Comparison of ENCODE assay signal across 1 cellular context in the genomic region with DNA sequence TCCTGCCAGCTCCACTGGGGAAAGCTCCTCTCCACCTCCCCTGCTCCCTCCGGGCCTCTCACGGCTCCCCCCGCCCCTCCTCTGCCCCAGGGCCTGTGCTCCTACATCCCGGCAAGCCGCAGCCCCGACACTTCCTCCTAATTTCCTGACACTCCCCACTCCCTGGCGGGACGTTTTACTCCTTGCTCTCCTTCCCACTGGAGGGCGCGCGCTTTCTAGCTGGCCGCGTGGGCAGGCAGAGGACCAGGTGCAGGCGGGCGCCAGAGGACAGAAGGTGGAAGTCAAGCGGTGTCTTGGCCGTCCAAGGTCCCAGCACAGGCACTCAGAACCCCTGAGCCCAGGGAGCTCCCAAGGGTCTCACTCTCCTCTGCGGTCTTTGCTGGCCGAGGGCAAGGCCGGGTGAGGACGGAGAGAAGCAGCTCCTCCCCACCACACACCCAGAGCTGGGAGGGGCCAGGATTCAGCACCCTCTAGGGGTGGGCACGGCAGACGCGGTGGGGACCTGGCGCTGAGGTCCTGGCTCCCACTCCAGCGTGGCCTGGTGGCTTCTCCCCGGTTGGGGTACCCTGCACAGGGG.
TF ChIP-seq lines count a peak whose summit lies in the region.

No MANE protein-coding gene starts in this region.

TF ChIP-seq in K562, 482 proteins besides CTCF, POLR2A, EP300 and RAD21 (continued from another document):
- TF ChIP-seq, protein P1, sequence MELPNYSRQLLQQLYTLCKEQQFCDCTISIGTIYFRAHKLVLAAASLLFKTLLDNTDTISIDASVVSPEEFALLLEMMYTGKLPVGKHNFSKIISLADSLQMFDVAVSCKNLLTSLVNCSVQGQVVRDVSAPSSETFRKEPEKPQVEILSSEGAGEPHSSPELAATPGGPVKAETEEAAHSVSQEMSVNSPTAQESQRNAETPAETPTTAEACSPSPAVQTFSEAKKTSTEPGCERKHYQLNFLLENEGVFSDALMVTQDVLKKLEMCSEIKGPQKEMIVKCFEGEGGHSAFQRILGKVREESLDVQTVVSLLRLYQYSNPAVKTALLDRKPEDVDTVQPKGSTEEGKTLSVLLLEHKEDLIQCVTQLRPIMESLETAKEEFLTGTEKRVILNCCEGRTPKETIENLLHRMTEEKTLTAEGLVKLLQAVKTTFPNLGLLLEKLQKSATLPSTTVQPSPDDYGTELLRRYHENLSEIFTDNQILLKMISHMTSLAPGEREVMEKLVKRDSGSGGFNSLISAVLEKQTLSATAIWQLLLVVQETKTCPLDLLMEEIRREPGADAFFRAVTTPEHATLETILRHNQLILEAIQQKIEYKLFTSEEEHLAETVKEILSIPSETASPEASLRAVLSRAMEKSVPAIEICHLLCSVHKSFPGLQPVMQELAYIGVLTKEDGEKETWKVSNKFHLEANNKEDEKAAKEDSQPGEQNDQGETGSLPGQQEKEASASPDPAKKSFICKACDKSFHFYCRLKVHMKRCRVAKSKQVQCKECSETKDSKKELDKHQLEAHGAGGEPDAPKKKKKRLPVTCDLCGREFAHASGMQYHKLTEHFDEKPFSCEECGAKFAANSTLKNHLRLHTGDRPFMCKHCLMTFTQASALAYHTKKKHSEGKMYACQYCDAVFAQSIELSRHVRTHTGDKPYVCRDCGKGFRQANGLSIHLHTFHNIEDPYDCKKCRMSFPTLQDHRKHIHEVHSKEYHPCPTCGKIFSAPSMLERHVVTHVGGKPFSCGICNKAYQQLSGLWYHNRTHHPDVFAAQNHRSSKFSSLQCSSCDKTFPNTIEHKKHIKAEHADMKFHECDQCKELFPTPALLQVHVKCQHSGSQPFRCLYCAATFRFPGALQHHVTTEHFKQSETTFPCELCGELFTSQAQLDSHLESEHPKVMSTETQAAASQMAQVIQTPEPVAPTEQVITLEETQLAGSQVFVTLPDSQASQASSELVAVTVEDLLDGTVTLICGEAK (IDR thresholded peaks at IDR 0.05) = no peak
- TF ChIP-seq, protein P1 (CRISPR knock-in tag; IDR thresholded peaks at IDR 0.05) = no peak
- TF ChIP-seq ELF2 (CRISPR knock-in tag; IDR thresholded peaks at IDR 0.05) (no peak), SMC3 (conservative IDR thresholded peaks at IDR 0.05; ENCODE audit: insufficient read depth, low read depth, low read length) (no peak; the same call in 1 of the 2 replicates), E2F3 (CRISPR knock-in tag; IDR thresholded peaks at IDR 0.05) (no peak), ZFP30 (CRISPR knock-in tag; IDR thresholded peaks at IDR 0.05; ENCODE audit: borderline replicate concordance) (no peak), XRCC3 (IDR thresholded peaks at IDR 0.05) (no peak), DIDO1 (tag; IDR thresholded peaks at IDR 0.05; ENCODE audit: low read depth) (no peak), ZNF239 (CRISPR knock-in tag; IDR thresholded peaks at IDR 0.05) (no peak)
- TF ChIP-seq, protein P2, sequence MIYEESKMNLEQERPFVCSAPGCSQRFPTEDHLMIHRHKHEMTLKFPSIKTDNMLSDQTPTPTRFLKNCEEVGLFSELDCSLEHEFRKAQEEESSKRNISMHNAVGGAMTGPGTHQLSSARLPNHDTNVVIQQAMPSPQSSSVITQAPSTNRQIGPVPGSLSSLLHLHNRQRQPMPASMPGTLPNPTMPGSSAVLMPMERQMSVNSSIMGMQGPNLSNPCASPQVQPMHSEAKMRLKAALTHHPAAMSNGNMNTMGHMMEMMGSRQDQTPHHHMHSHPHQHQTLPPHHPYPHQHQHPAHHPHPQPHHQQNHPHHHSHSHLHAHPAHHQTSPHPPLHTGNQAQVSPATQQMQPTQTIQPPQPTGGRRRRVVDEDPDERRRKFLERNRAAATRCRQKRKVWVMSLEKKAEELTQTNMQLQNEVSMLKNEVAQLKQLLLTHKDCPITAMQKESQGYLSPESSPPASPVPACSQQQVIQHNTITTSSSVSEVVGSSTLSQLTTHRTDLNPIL (CRISPR knock-in tag; IDR thresholded peaks at IDR 0.05) = no peak
